In genomic region chr5:170338933-170339779, GRCh38 we compare ENCODE assay signal across 9 cellular contexts. TPM values are rescaled to one million over a fixed set of nuclear protein-coding genes. Genes with fewer than 3 reads are reported as not detected.
DNase-seq lines count a peak whose midpoint lies in the region; ATAC-seq, FAIRE-seq and TF ChIP-seq lines count a peak whose summit lies in the region.
"Had no signal": no experiment of that assay in that cellular context is flagged by ENCODE, and none has a peak within 500 bp of the region (broad histone marks: within the 10 kb centered on the region; RNA-seq: fewer than 3 reads in every experiment).

No MANE protein-coding gene starts in this region.

- no TSS peak for BruUV-seq in K562 (replicated peaks; lab: Mats Ljungman, UMichigan)

- no peak overlapping the region for H3K27ac ChIP-seq in K562 (ENCODE audit: extremely low read depth, low read depth, low read length)

- POLR2A ChIA-PET in K562 (lab: Yijun Ruan, JAX): interaction anchor here (0.6 to 1.4 kb wide), 3 partner anchors 9 to 138 kb away, joined by 3 to 4 read pairs (median 3); no protein-coding TSS in a partner anchor

- FAIRE-seq in K562 (lab: Jason Lieb, UNC) (peak; percentile 65), RCC 7860 (lab: Jason Lieb, UNC) (no peak)
- FAIRE-seq: astrocyte had no signal

- H4K20me1 ChIP-seq in K562 (replicated peaks; ENCODE audit: control insufficient read depth, insufficient read depth, low read length): no peaks in the 10 kb centered on the region

- no peak for TF ChIP-seq POLR2A in K562 (conservative IDR thresholded peaks at IDR 0.05)

- H3K27me3 ChIP-seq in K562 (ENCODE audit: control insufficient read depth in 2 of 2, insufficient read depth in 2 of 2, low read length in 2 of 2): no peaks in the 10 kb centered on the region; a peak in 3 of 5 replicates

- peaks cover 0 to 9% of the 10 kb centered on the region in 2 experiments; a peak in 3 of 5 replicates for H3K4me1 ChIP-seq in K562 (replicated peaks in 1 of 2; ENCODE audit: control insufficient read depth in 2 of 2, insufficient read depth in 2 of 2, low read length in 2 of 2)

- WGBS in K562 (ENCODE audit: insufficient coverage, low coverage, missing lambda C conversion rate): 35% methylated on average over 4 of the region's 4 CpGs

- no peak for TF ChIP-seq EP300 in K562 (IDR thresholded peaks at IDR 0.05; ENCODE audit: low read length)

- no peaks in the 10 kb centered on the region for H3K9me1 ChIP-seq in K562 (ENCODE audit: control insufficient read depth, insufficient read depth, low read length)

- DNase-seq in T-helper 22 cell (ENCODE audit: low read depth): peak; percentile 33
- DNase-seq in K562 (ENCODE audit: extremely low read depth in 1 of 4, low spot score in 3 of 4): peak; percentile 46 to 77 (median 60)
- DNase-seq in retinal pigment epithelial cell (ENCODE audit: low read depth): no peak
- no peak for DNase-seq in left colon
- DNase-seq in NCI-H2029 (lab: John Stamatoyannopoulos, UW): no peak
- DNase-seq in RCC 7860 (ENCODE audit: low spot score): no peak

- H3K9me3 ChIP-seq in K562 (replicated peaks; ENCODE audit: control insufficient read depth, insufficient read depth, low read depth, low read length): no peaks in the 10 kb centered on the region

- peak; percentile 80 for ATAC-seq in GM19328 (IDR thresholded peaks at IDR 0.05; ENCODE audit: unreplicated experiment)
- peak; percentile 66 for ATAC-seq in HG03139 (IDR thresholded peaks at IDR 0.05; ENCODE audit: unreplicated experiment)
- peak; percentile 89 for ATAC-seq in K562
- no peak for ATAC-seq in left colon

- H3K79me2 ChIP-seq in K562 (ENCODE audit: control insufficient read depth, insufficient read depth, low read length): no peaks in the 10 kb centered on the region

- H3K4me3 ChIP-seq in K562: no peak overlapping the region
- H3K4me3 ChIP-seq in retinal pigment epithelial cell (ENCODE audit: low read length): no peak overlapping the region

- H3K36me3 ChIP-seq in K562 (ENCODE audit: control insufficient read depth, insufficient read depth, low read length): no peaks in the 10 kb centered on the region

- TF ChIP-seq RAD21 in K562 (CRISPR knock-in tag; conservative IDR thresholded peaks at IDR 0.05 in 1 of 2, IDR thresholded peaks at IDR 0.05 in 1 of 2): peak; percentile 98 to 100

- intact Hi-C loops in K562 (cut with micrococcal nuclease) (loop anchor here (1.0 to 2.0 kb wide), 4 partner anchors 65 to 238 kb away; no protein-coding TSS in a partner anchor), left colon (cut with DNase I, micrococcal nuclease) (no loop called here)

- CTCF ChIA-PET in K562 (lab: Yijun Ruan, JAX; ENCODE audit: low intra/inter-chr PET ratio): interaction anchor here (1.7 to 2.6 kb wide), 4 partner anchors 65 to 237 kb away, joined by 4 to 58 read pairs (median 12); no protein-coding TSS in a partner anchor

- in situ Hi-C loops in K562 (cut with MboI): loop anchor here (5.0 kb wide), 1 partner anchor 112 kb away; no protein-coding TSS in a partner anchor

- H3K9ac ChIP-seq in K562 (ENCODE audit: insufficient read depth in 1 of 2, low read depth in 2 of 2, low read length in 2 of 2): no peak overlapping the region

- no peak overlapping the region for H2AFZ ChIP-seq in K562 (ENCODE audit: low read depth, low read length)

- no peak overlapping the region for H3K4me2 ChIP-seq in K562 (ENCODE audit: insufficient read depth, low read length)

- TF ChIP-seq CTCF in K562 (IDR thresholded peaks at IDR 0.05 in 2 of 3, conservative IDR thresholded peaks at IDR 0.05 in 1 of 3; ENCODE audit: insufficient read depth in 2 of 3, low read depth in 1 of 3, low read length in 3 of 3) (peak; percentile 95 to 100 (median 99)), retinal pigment epithelial cell (conservative IDR thresholded peaks at IDR 0.05; ENCODE audit: low read depth, low read length) (peak; percentile 12)

TF ChIP-seq in K562, 482 proteins besides CTCF, POLR2A, EP300 and RAD21 (continues in another document):
- TF ChIP-seq ZEB2 (IDR thresholded peaks at IDR 0.05) (peak; percentile 85; the same call in 1 of the 2 replicates), SAP30 (IDR thresholded peaks at IDR 0.05; ENCODE audit: borderline replicate concordance, insufficient read depth, low read depth, low read length, poor library complexity, severe bottlenecking) (no peak), MAFK (IDR thresholded peaks at IDR 0.05; ENCODE audit: low read length) (peak; percentile 92), SLC30A9 (CRISPR knock-in tag; IDR thresholded peaks at IDR 0.05) (no peak), STAT5B (CRISPR knock-in tag; IDR thresholded peaks at IDR 0.05) (no peak), ESRRA (IDR thresholded peaks at IDR 0.05; ENCODE audit: borderline replicate concordance, low read depth) (peak; percentile 38; the same call in 1 of the 2 replicates), MTA1 (IDR thresholded peaks at IDR 0.05; ENCODE audit: borderline replicate concordance) (no peak), YY1 (IDR thresholded peaks at IDR 0.05; ENCODE audit: borderline replicate concordance in 1 of 3, control insufficient read depth in 1 of 3, extremely low read depth in 1 of 3, insufficient read depth in 3 of 3, insufficient read length in 1 of 3, insufficient replicate concordance in 2 of 3, low read depth in 1 of 3, low read length in 2 of 3) (peak in 1 of 3 experiments; percentile 14), KLF16 (IDR thresholded peaks at IDR 0.05) (peak; percentile 45; the same call in 1 of the 2 replicates), ZNF316 (IDR thresholded peaks at IDR 0.05) (peak; percentile 86), MAFG (tag; conservative IDR thresholded peaks at IDR 0.05) (peak; percentile 82), MAFF (IDR thresholded peaks at IDR 0.05; ENCODE audit: low read length) (peak; percentile 91), HINFP (tag; conservative IDR thresholded peaks at IDR 0.05; ENCODE audit: low read depth) (no peak), ZNF282 (CRISPR knock-in tag; IDR thresholded peaks at IDR 0.05) (no peak)

RNA-seq across cellular contexts. Expression of gene LCP2, which starts 41.6 kb away (rescaled TPM):
- 47.9 and 68.9 TPM in 2 replicates for total RNA-seq in K562 (2011; cell fraction: chromatin; rRNA removed; ENCODE audit: low replicate concordance)
- 34.0 and 42.2 TPM in 2 replicates for total RNA-seq in K562 (2011; cell fraction: nucleolus; rRNA removed)
- 32.6 and 56.7 TPM in 2 replicates for total RNA-seq in K562 (2011; cell fraction: nucleoplasm; rRNA removed)
- total RNA-seq in K562 (2014; rRNA removed) (10.6 and 10.7 TPM in 2 replicates), K562 (2014; rRNA removed; fragmentation: Illumina TruSeq; extraction: Trizol) (14.6 TPM in 2 replicates), K562 (2015; rRNA removed; fragmentation: Illumina TruSeq; extraction: Trizol) (18.6 and 19.4 TPM in 2 replicates), K562 (2021) (22.2 and 24.1 TPM in 2 replicates), left colon (10 to 100 TPM in 1 of 2 donors, 1 to 10 TPM in 1; 5.9 to 15.5 TPM)
- polyA plus RNA-seq in K562 (2011; rRNA removed) (28.5 and 42.2 TPM in 2 replicates), K562 (2014; fragmentation: Illumina TruSeq; extraction: Trizol) (23.6 and 31.3 TPM in 2 replicates), K562 (2014; fragmentation: Nextera tagmentation; extraction: Ambion mirVana) (1 to 10 TPM; 4.0 to 5.2 TPM), K562 (2014; rRNA removed) (12.6 and 14.1 TPM in 2 replicates)
- 17.2 and 28.3 TPM in 2 replicates for polyA plus RNA-seq in K562 (2011; cell fraction: cytosol; rRNA removed)
- polyA plus RNA-seq in K562 (2011; cell fraction: nucleus; rRNA removed): 88.9 and 151 TPM in 2 replicates
- polyA plus RNA-seq in K562 (2012): 30.9 and 61.7 TPM in 2 replicates
- 50.8 and 77.5 TPM in 2 replicates for polyA minus RNA-seq in K562 (2011; rRNA and poly(A)+ RNA removed)
- 19.4 and 21.4 TPM in 2 replicates for polyA minus RNA-seq in K562 (2011; cell fraction: cytosol; rRNA and poly(A)+ RNA removed)
- 96.3 and 210 TPM in 2 replicates for polyA minus RNA-seq in K562 (2011; cell fraction: nucleus; rRNA and poly(A)+ RNA removed)

RNA-seq across cellular contexts. Expression of gene KCNMB1, which starts 50.0 kb away (rescaled TPM):
- total RNA-seq in K562 (2011; cell fraction: chromatin; rRNA removed; ENCODE audit: low replicate concordance): not detected in 2 replicates
- not detected in 2 replicates for total RNA-seq in K562 (2011; cell fraction: nucleolus; rRNA removed)
- total RNA-seq in K562 (2011; cell fraction: nucleoplasm; rRNA removed): not detected in 2 replicates
- total RNA-seq in K562 (2014; rRNA removed) (not detected in 2 replicates), K562 (2014; rRNA removed; fragmentation: Illumina TruSeq; extraction: Trizol) (not detected in 2 replicates), K562 (2015; rRNA removed; fragmentation: Illumina TruSeq; extraction: Trizol) (not detected in 2 replicates), K562 (2021) (not detected in 2 replicates), left colon (1 to 10 TPM in 1 of 2 donors, under 1 TPM in 1; 0.55 to 6.9 TPM)
- polyA plus RNA-seq in K562 (2011; rRNA removed) (not detected in 2 replicates), K562 (2014; fragmentation: Illumina TruSeq; extraction: Trizol) (not detected in 2 replicates), K562 (2014; fragmentation: Nextera tagmentation; extraction: Ambion mirVana) (not detected), K562 (2014; rRNA removed) (not detected in 2 replicates)
- polyA plus RNA-seq in K562 (2011; cell fraction: cytosol; rRNA removed): not detected in 2 replicates
- polyA plus RNA-seq in K562 (2011; cell fraction: nucleus; rRNA removed): not detected in 2 replicates
- not detected in 2 replicates for polyA plus RNA-seq in K562 (2012)
- polyA minus RNA-seq in K562 (2011; rRNA and poly(A)+ RNA removed): not detected in 2 replicates
- polyA minus RNA-seq in K562 (2011; cell fraction: cytosol; rRNA and poly(A)+ RNA removed): not detected in 2 replicates
- polyA minus RNA-seq in K562 (2011; cell fraction: nucleus; rRNA and poly(A)+ RNA removed): not detected in 2 replicates

Comparison
In these comparisons a context has a peak if more than half of its experiments do, and no peak if none do; other contexts are left out.
1. DNase-seq: peak in T-helper 22 cell (single experiment) and K562 (4 of 4); none in retinal pigment epithelial cell (single experiment), left colon (0 of 2), NCI-H2029 (single experiment) and RCC 7860 (single experiment).